In genomic region chr15:29656636-29657475, GRCh38 we compare ENCODE assay signal across 18 cellular contexts.
DNase-seq lines count a peak whose midpoint lies in the region; ATAC-seq, FAIRE-seq and TF ChIP-seq lines count a peak whose summit lies in the region.
"Had no signal": no experiment of that assay in that cellular context is flagged by ENCODE, and none has a peak within 500 bp of the region (broad histone marks: within the 10 kb centered on the region; RNA-seq: fewer than 3 reads in every experiment).

No MANE protein-coding gene starts in this region.

- TF ChIP-seq CTCF in K562 (IDR thresholded peaks at IDR 0.05 in 2 of 3, conservative IDR thresholded peaks at IDR 0.05 in 1 of 3; ENCODE audit: insufficient read depth in 2 of 3, low read depth in 1 of 3, low read length in 3 of 3) = peak; percentile 54 to 67 (median 66); a peak in 5 of 6 replicates

- H3K9ac ChIP-seq in K562 (ENCODE audit: insufficient read depth in 1 of 2, low read depth in 2 of 2, low read length in 2 of 2) = no peak overlapping the region

- H3K36me3 ChIP-seq in K562 (ENCODE audit: control insufficient read depth, insufficient read depth, low read length) = no peaks in the 10 kb centered on the region
- H3K36me3 ChIP-seq: ascending aorta had no signal

- no peak overlapping the region; the same call in 2 of the 3 replicates for H3K27ac ChIP-seq in K562 (ENCODE audit: extremely low read depth, low read depth, low read length)
- H3K27ac ChIP-seq: ascending aorta had no signal

- 18% methylated on average over 30 of the region's 33 CpGs for WGBS in K562 (ENCODE audit: insufficient coverage, low coverage, missing lambda C conversion rate)

- in situ Hi-C loops in K562 (cut with MboI) = no loop called here

- no peaks in the 10 kb centered on the region for H4K20me1 ChIP-seq in K562 (replicated peaks; ENCODE audit: control insufficient read depth, insufficient read depth, low read length)

- peaks cover 4 to 5% of the 10 kb centered on the region in 2 experiments; a peak in 3 of 5 replicates for H3K4me1 ChIP-seq in K562 (replicated peaks in 1 of 2; ENCODE audit: control insufficient read depth in 2 of 2, insufficient read depth in 2 of 2, low read length in 2 of 2)
- H3K4me1 ChIP-seq: ascending aorta had no signal

- peaks cover 3% of the 10 kb centered on the region; the same call in 1 of the 2 replicates for H3K9me3 ChIP-seq in K562 (replicated peaks; ENCODE audit: control insufficient read depth, insufficient read depth, low read depth, low read length)
- H3K9me3 ChIP-seq: ascending aorta had no signal

- peak overlapping the region; percentile 38 for H3K4me3 ChIP-seq in K562
- H3K4me3 ChIP-seq: ascending aorta had no signal

- CTCF ChIA-PET in K562 (lab: Yijun Ruan, JAX; ENCODE audit: low intra/inter-chr PET ratio) = interaction anchor here (0.7 to 1.1 kb wide), 2 partner anchors 269 to 419 kb away, joined by 3 to 4 read pairs; no protein-coding TSS in a partner anchor

- no peak for TF ChIP-seq EP300 in K562 (IDR thresholded peaks at IDR 0.05; ENCODE audit: low read length)

- POLR2A ChIA-PET in K562 (lab: Yijun Ruan, JAX) = interaction anchor here (0.7 to 1.0 kb wide), 3 partner anchors 43 to 269 kb away, joined by 3 read pairs; no protein-coding TSS in a partner anchor

- TF ChIP-seq POLR2A in K562 (conservative IDR thresholded peaks at IDR 0.05) = no peak

- TF ChIP-seq RAD21 in K562 (CRISPR knock-in tag; conservative IDR thresholded peaks at IDR 0.05 in 1 of 2, IDR thresholded peaks at IDR 0.05 in 1 of 2) = peak in 1 of 2 experiments; percentile 21; a peak in 1 of 4 replicates

- H3K4me2 ChIP-seq in K562 (ENCODE audit: insufficient read depth, low read length) = peak overlapping the region; percentile 71

- peak overlapping the region; percentile 97 for H2AFZ ChIP-seq in K562 (ENCODE audit: low read depth, low read length)

- BruUV-seq in K562 (replicated peaks; lab: Mats Ljungman, UMichigan) = no TSS peak

- H3K79me2 ChIP-seq in K562 (ENCODE audit: control insufficient read depth, insufficient read depth, low read length) = no peaks in the 10 kb centered on the region

- H3K9me1 ChIP-seq in K562 (ENCODE audit: control insufficient read depth, insufficient read depth, low read length) = no peaks in the 10 kb centered on the region

- intact Hi-C loops in K562 (cut with micrococcal nuclease) = no loop called here

- peak; percentile 100 for ATAC-seq in K562
- ATAC-seq in HG03135 (IDR thresholded peaks at IDR 0.05; ENCODE audit: unreplicated experiment) = no peak
- ATAC-seq in HG03039 (IDR thresholded peaks at IDR 0.05; ENCODE audit: unreplicated experiment) = no peak
- ATAC-seq: natural killer cell treated with Interleukin-12 subunit alpha and Interleukin-12 subunit beta and Interleukin-15 and Interleukin-18, amount 100 ng/mL, for 72 hours had no signal

- FAIRE-seq in K562 (lab: Jason Lieb, UNC) = peak; percentile 87
- peak; percentile 81 for FAIRE-seq in urothelium cell line (lab: Jason Lieb, UNC)
- FAIRE-seq: A204.1, frontal cortex, small intestine had no signal

- no peaks in the 10 kb centered on the region for H3K27me3 ChIP-seq in K562 (ENCODE audit: control insufficient read depth in 2 of 2, insufficient read depth in 2 of 2, low read length in 2 of 2)
- H3K27me3 ChIP-seq: ascending aorta had no signal

- DNase-seq in NCI-H82 (lab: John Stamatoyannopoulos, UW) (peak; percentile 23), NCI-H82 treated with DMSO at 0.1 percent for 48 hours (lab: John Stamatoyannopoulos, UW; ENCODE audit: unreplicated experiment) (no peak), K562 (ENCODE audit: extremely low read depth in 1 of 4, low spot score in 3 of 4) (peak; percentile 42 to 78 (median 53)), islet precursor cell (peak; percentile 92), urothelium cell line (ENCODE audit: low spot score) (peak; percentile 81), NCI-H1436 treated with DMSO at 0.1 percent for 48 hours (lab: John Stamatoyannopoulos, UW) (no peak)
- DNase-seq: activated CD4-positive, alpha-beta T cell treated with anti-CD3 and anti-CD28 coated beads for 48 hours; effector CD8-positive, alpha-beta T cell; Kasumi-1; left cardiac atrium; NCI-H2081; small intestine had no signal

TF ChIP-seq in K562, 482 proteins besides CTCF, POLR2A, EP300 and RAD21 (continues in another document):
- TF ChIP-seq ESRRA (IDR thresholded peaks at IDR 0.05; ENCODE audit: borderline replicate concordance, low read depth) (no peak), E2F6 (IDR thresholded peaks at IDR 0.05; ENCODE audit: borderline replicate concordance in 1 of 2, extremely low read depth in 1 of 2, insufficient read depth in 1 of 2, insufficient read length in 1 of 2, low read depth in 1 of 2, low read length in 1 of 2, poor library complexity in 1 of 2, severe bottlenecking in 1 of 2) (peak; percentile 29 to 59)
- TF ChIP-seq, protein P1, sequence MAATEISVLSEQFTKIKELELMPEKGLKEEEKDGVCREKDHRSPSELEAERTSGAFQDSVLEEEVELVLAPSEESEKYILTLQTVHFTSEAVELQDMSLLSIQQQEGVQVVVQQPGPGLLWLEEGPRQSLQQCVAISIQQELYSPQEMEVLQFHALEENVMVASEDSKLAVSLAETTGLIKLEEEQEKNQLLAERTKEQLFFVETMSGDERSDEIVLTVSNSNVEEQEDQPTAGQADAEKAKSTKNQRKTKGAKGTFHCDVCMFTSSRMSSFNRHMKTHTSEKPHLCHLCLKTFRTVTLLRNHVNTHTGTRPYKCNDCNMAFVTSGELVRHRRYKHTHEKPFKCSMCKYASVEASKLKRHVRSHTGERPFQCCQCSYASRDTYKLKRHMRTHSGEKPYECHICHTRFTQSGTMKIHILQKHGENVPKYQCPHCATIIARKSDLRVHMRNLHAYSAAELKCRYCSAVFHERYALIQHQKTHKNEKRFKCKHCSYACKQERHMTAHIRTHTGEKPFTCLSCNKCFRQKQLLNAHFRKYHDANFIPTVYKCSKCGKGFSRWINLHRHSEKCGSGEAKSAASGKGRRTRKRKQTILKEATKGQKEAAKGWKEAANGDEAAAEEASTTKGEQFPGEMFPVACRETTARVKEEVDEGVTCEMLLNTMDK (IDR thresholded peaks at IDR 0.05; ENCODE audit: borderline replicate concordance, insufficient read depth, low read depth, low read length, poor library complexity, severe bottlenecking) = peak; percentile 22

Comparison
In these comparisons a context has a peak if more than half of its experiments do, and no peak if none do; other contexts are left out.
1. DNase-seq: peak in NCI-H82 (single experiment), K562 (4 of 4), islet precursor cell (single experiment) and urothelium cell line (single experiment); none in NCI-H82 treated with DMSO at 0.1 percent for 48 hours (single experiment) and NCI-H1436 treated with DMSO at 0.1 percent for 48 hours (single experiment).